Comparison of ENCODE assay signal across 24 cellular contexts in genomic region chr11:13357232-13357631, GRCh38.
DNase-seq lines count a peak whose midpoint lies in the region; ATAC-seq, FAIRE-seq and TF ChIP-seq lines count a peak whose summit lies in the region.
"Had no signal": no experiment of that assay in that cellular context is flagged by ENCODE, and none has a peak within 500 bp of the region (broad histone marks: within the 10 kb centered on the region; RNA-seq: fewer than 3 reads in every experiment).

No MANE protein-coding gene starts in this region.

- H3K79me2 ChIP-seq in SK-N-SH (ENCODE audit: insufficient read depth) = no peaks in the 10 kb centered on the region
- no peaks in the 10 kb centered on the region for H3K79me2 ChIP-seq in H1 (ENCODE audit: control insufficient read depth in 1 of 2, insufficient read depth in 2 of 2, low read length in 2 of 2)

- no peak for FAIRE-seq in H1 (lab: Jason Lieb, UNC)
- FAIRE-seq: GM12892, RCC 7860 had no signal

- H3K4me3 ChIP-seq in SK-N-SH (ENCODE audit: low read depth in 2 of 2, low read length in 1 of 2) (no peak overlapping the region), WERI-Rb-1 (ENCODE audit: low read depth, low read length) (no peak overlapping the region), H1 (ENCODE audit: extremely low read depth in 1 of 4, insufficient read depth in 2 of 4, low read depth in 3 of 4, low read length in 4 of 4) (no peak overlapping the region)
- H3K4me3 ChIP-seq: BLaER1, SJCRH30 had no signal

- TF ChIP-seq RAD21 in SK-N-SH (IDR thresholded peaks at IDR 0.05; ENCODE audit: low read length) = no peak
- TF ChIP-seq RAD21 in H1 (IDR thresholded peaks at IDR 0.05 in 1 of 2, conservative IDR thresholded peaks at IDR 0.05 in 1 of 2; ENCODE audit: low read depth in 2 of 2, low read length in 2 of 2) = peak; percentile 49 to 51

- H3K9me2 ChIP-seq in SK-N-SH = no peaks in the 10 kb centered on the region

- H3K9ac ChIP-seq in SK-N-SH (no peak overlapping the region), H1 (replicated peaks in 1 of 4; ENCODE audit: extremely low read depth in 1 of 4, low read depth in 3 of 4, low read length in 3 of 4) (no peak overlapping the region)
- H3K9ac ChIP-seq: BLaER1 had no signal

- 100% methylated on average over 6 of the region's 9 CpGs for WGBS in SK-N-SH (ENCODE audit: low lambda C conversion rate)
- 80% methylated on average over 9 of the region's 9 CpGs; no CpG with 5 or more reads in 1 of the 2 experiments for WGBS in H1 (ENCODE audit: extremely low coverage in 1 of 2, insufficient coverage in 1 of 2, insufficient read length in 1 of 2, insufficient replicate concordance in 2 of 2, low coverage in 1 of 2, low lambda C conversion rate in 2 of 2, missing lambda C conversion rate in 1 of 2), 2 experiments

- no peak overlapping the region for H2BK12ac ChIP-seq in H1 (ENCODE audit: low read depth, low read length)

- H2BK15ac ChIP-seq in H1 (ENCODE audit: low read length) = no peak overlapping the region

- DNase-seq in SK-N-SH (no peak), WERI-Rb-1 (no peak), H1 (ENCODE audit: low read depth in 1 of 2, low spot score in 2 of 2) (peak in 1 of 2 experiments; percentile 64)
- DNase-seq in stimulated activated CD4-positive, alpha-beta T cell treated with anti-CD3 and anti-CD28 coated beads, Interleukin-12 subunit alpha, Interleukin-12 subunit beta, amount 100 ng/mL, for 4 hours = no peak
- no peak for DNase-seq in activated T-cell treated with anti-CD3 and anti-CD28 coated beads, Interleukin-2, amount 50 U/mL, for 1 hour
- DNase-seq: ACHN; Caco-2; CD4-positive, alpha-beta memory T cell; HCEC 1CT; IMR-90; NCI-H1105; NCI-H2081; NCI-H2171 treated with DMSO at 0.1 percent for 48 hours; NCI-H524 treated with DMSO at 0.1 percent for 48 hours; NCI-H82; OCI-M1; SJCRH30 had no signal

- H3K79me1 ChIP-seq in H1 (ENCODE audit: low read depth, low read length) = no peaks in the 10 kb centered on the region

- H3K27me3 ChIP-seq in SK-N-SH (ENCODE audit: insufficient read depth) (no peaks in the 10 kb centered on the region), WERI-Rb-1 (ENCODE audit: insufficient read depth, low read depth, severe bottlenecking) (no peaks in the 10 kb centered on the region), H1 (replicated peaks in 1 of 4; ENCODE audit: control insufficient read depth in 3 of 4, extremely low read depth in 1 of 4, insufficient read depth in 3 of 4, low read length in 3 of 4) (no peaks in the 10 kb centered on the region)
- H3K27me3 ChIP-seq: BLaER1, SJCRH30 had no signal

- H2AK5ac ChIP-seq in H1 (ENCODE audit: low read depth, low read length) = no peak overlapping the region

- H4K5ac ChIP-seq in H1 (ENCODE audit: insufficient read length, low read depth, low read length) = no peak overlapping the region

- H3K14ac ChIP-seq in H1 (ENCODE audit: insufficient read length) = no peak overlapping the region

- H3K9me3 ChIP-seq in SK-N-SH (no peaks in the 10 kb centered on the region), WERI-Rb-1 (ENCODE audit: severe bottlenecking) (no peaks in the 10 kb centered on the region), H1 (ENCODE audit: insufficient read depth in 2 of 2, low read depth in 1 of 2, low read length in 1 of 2) (no peaks in the 10 kb centered on the region)
- H3K9me3 ChIP-seq: BLaER1, Caco-2, SJCRH30 had no signal

- H2BK20ac ChIP-seq in H1 (ENCODE audit: low read length) = no peak overlapping the region

- H4K20me1 ChIP-seq in SK-N-SH (ENCODE audit: insufficient read depth) (no peaks in the 10 kb centered on the region), H1 (replicated peaks in 1 of 2; ENCODE audit: control insufficient read depth in 1 of 2, insufficient read depth in 2 of 2, low read length in 2 of 2) (no peaks in the 10 kb centered on the region)

- peaks cover 20 to 23% of the 10 kb centered on the region in 2 experiments for H3K36me3 ChIP-seq in SK-N-SH (replicated peaks in 1 of 2; ENCODE audit: control insufficient read depth in 1 of 2, insufficient read depth in 2 of 2, low read length in 1 of 2)
- peaks cover 21% of the 10 kb centered on the region for H3K36me3 ChIP-seq in WERI-Rb-1
- H3K36me3 ChIP-seq in H1 (ENCODE audit: control insufficient read depth in 2 of 4, insufficient read depth in 4 of 4, low read length in 3 of 4) = no peaks in the 10 kb centered on the region
- H3K36me3 ChIP-seq: SJCRH30 had no signal

- H2AFZ ChIP-seq in SK-N-SH (ENCODE audit: low read depth) (no peak overlapping the region), H1 (ENCODE audit: low read length) (no peak overlapping the region)

- no peak for ATAC-seq in SK-N-SH treated with all-trans-retinoic acid at 6 μM for 48 hours
- ATAC-seq in HG02623 (IDR thresholded peaks at IDR 0.05; ENCODE audit: unreplicated experiment) = no peak

- TF ChIP-seq EP300 in SK-N-SH (IDR thresholded peaks at IDR 0.05; ENCODE audit: borderline replicate concordance in 1 of 2, low read depth in 1 of 2, low read length in 1 of 2) (no peak), H1 (IDR thresholded peaks at IDR 0.05; ENCODE audit: borderline replicate concordance in 1 of 2, low read depth in 2 of 2, low read length in 2 of 2) (no peak)

- POLR2A ChIA-PET in SK-N-SH (lab: Yijun Ruan, JAX) (no interaction called here), H1 (lab: Charles Lee; ENCODE audit: partially characterized antibody) (interaction anchor here (1.1 kb wide), 1 partner anchor 147 kb away, joined by 3 read pairs; no protein-coding TSS in a partner anchor)

- TF ChIP-seq CTCF in SK-N-SH (IDR thresholded peaks at IDR 0.05) (0 out of 2 replicates have a peak, but pooled peaks have one; percentile 11), WERI-Rb-1 (IDR thresholded peaks at IDR 0.05; ENCODE audit: low read depth, low read length) (0 out of 2 replicates have a peak, but pooled peaks have one; percentile 9), H1 (IDR thresholded peaks at IDR 0.05; ENCODE audit: control extremely low read depth in 1 of 3, insufficient read depth in 1 of 3, low read depth in 1 of 3, low read length in 3 of 3) (peak; percentile 49 to 66 (median 50); a peak in 3 of 4 replicates)

- no peak overlapping the region for H4K8ac ChIP-seq in H1 (ENCODE audit: extremely low read depth, insufficient read depth, low read length)

- H3K56ac ChIP-seq in H1 (replicated peaks; ENCODE audit: insufficient read length, low read depth, low read length) = no peak overlapping the region

- H3K4me2 ChIP-seq in SK-N-SH (no peak overlapping the region), H1 (ENCODE audit: insufficient read depth in 1 of 2, low read depth in 2 of 2, low read length in 2 of 2) (no peak overlapping the region)
- H3K4me2 ChIP-seq: BLaER1 had no signal

- H3K27ac ChIP-seq in SK-N-SH (ENCODE audit: low read depth in 2 of 2, low read length in 1 of 2) = no peak overlapping the region
- no peak overlapping the region for H3K27ac ChIP-seq in WERI-Rb-1
- no peak overlapping the region for H3K27ac ChIP-seq in H1 (ENCODE audit: low read depth, low read length)
- peak overlapping the region; percentile 77 for H3K27ac ChIP-seq in temporal lobe (ENCODE audit: low read depth, low read length)
- H3K27ac ChIP-seq: 22Rv1, BLaER1, SJCRH30 had no signal

- peaks cover 13% of the 10 kb centered on the region for H3F3A ChIP-seq in SK-N-SH (replicated peaks; ENCODE audit: insufficient read depth)

- H3K23me2 ChIP-seq in H1 (ENCODE audit: low read depth, low read length) = no peaks in the 10 kb centered on the region

- no peak overlapping the region for H4K91ac ChIP-seq in H1 (replicated peaks; ENCODE audit: insufficient read length, low read length)

- no peak for TF ChIP-seq POLR2A in H1 (IDR thresholded peaks at IDR 0.05; ENCODE audit: control extremely low read depth in 1 of 2, low read depth in 2 of 2, low read length in 2 of 2)

- no peak overlapping the region for H3K23ac ChIP-seq in H1 (ENCODE audit: insufficient read length)

- H3K18ac ChIP-seq in H1 (ENCODE audit: extremely low read depth, low read length) = no peak overlapping the region

- 0 out of 2 replicates have a peak overlapping the region, but pooled peaks have one; percentile 45 for H2BK5ac ChIP-seq in H1 (ENCODE audit: low read depth, low read length)

- no peak overlapping the region for H3K4ac ChIP-seq in H1 (replicated peaks; ENCODE audit: insufficient read length, low read depth, low read length)

- H2BK120ac ChIP-seq in H1 (replicated peaks; ENCODE audit: low read depth, low read length) = no peak overlapping the region

- CTCF ChIA-PET in SK-N-SH (lab: Yijun Ruan, JAX) = interaction anchor here (1.5 kb wide), 1 partner anchor 21 kb away, joined by 3 read pairs; no protein-coding TSS in a partner anchor
- CTCF ChIA-PET in H1 (lab: Charles Lee; ENCODE audit: partially characterized antibody) = interaction anchor here (0.6 to 14.6 kb wide), 10 partner anchors 9 to 165 kb away, joined by 3 to 129 read pairs (median 3); no protein-coding TSS in a partner anchor

- H3K4me1 ChIP-seq in SK-N-SH (ENCODE audit: control insufficient read depth in 1 of 2, insufficient read depth in 2 of 2, low read depth in 1 of 2, low read length in 1 of 2) = no peaks in the 10 kb centered on the region; a peak in 1 of 4 replicates
- H3K4me1 ChIP-seq in H1 (replicated peaks in 1 of 4; ENCODE audit: control insufficient read depth in 3 of 4, insufficient read depth in 4 of 4, low read length in 3 of 4) = peaks cover 0 to 4% (median 0%) of the 10 kb centered on the region in 4 experiments; a peak in 2 of 7 replicates
- H3K4me1 ChIP-seq: BLaER1, SJCRH30 had no signal

TF ChIP-seq in SK-N-SH, 30 proteins besides CTCF, POLR2A, EP300 and RAD21 (continues in another document):
- TF ChIP-seq GABPA (IDR thresholded peaks at IDR 0.05; ENCODE audit: low read depth) (no peak), RFX5 (IDR thresholded peaks at IDR 0.05; ENCODE audit: low read length) (no peak), FOXM1 (IDR thresholded peaks at IDR 0.05; ENCODE audit: low read depth) (no peak), YY1 (IDR thresholded peaks at IDR 0.05; ENCODE audit: low read depth) (no peak), SMC3 (IDR thresholded peaks at IDR 0.05; ENCODE audit: low read depth, low read length) (no peak), ELF1 (IDR thresholded peaks at IDR 0.05) (no peak)

TF ChIP-seq in SK-N-SH treated with all-trans-retinoic acid at 6 μM for 48 hours, 23 proteins besides CTCF, POLR2A, EP300 and RAD21 (continues in another document):
- TF ChIP-seq BACH2 (CRISPR knock-in tag; IDR thresholded peaks at IDR 0.05; ENCODE audit: borderline replicate concordance) = no peak
- no peak for TF ChIP-seq TCF4 (CRISPR knock-in tag; IDR thresholded peaks at IDR 0.05; ENCODE audit: borderline replicate concordance)
- no peak for TF ChIP-seq ESRRG (CRISPR knock-in tag; IDR thresholded peaks at IDR 0.05)
- TF ChIP-seq CSDC2 (CRISPR knock-in tag; IDR thresholded peaks at IDR 0.05) = no peak
- no peak for TF ChIP-seq ISL1 (CRISPR knock-in tag; IDR thresholded peaks at IDR 0.05)
- TF ChIP-seq ZFP30 (CRISPR knock-in tag; IDR thresholded peaks at IDR 0.05) = no peak

TF ChIP-seq in H1, 55 proteins besides CTCF, POLR2A, EP300 and RAD21 (continues in another document):
- TF ChIP-seq JUND (IDR thresholded peaks at IDR 0.05; ENCODE audit: low read length) (no peak), KDM1A (IDR thresholded peaks at IDR 0.05; ENCODE audit: borderline replicate concordance, low read length) (no peak), SIN3A (conservative IDR thresholded peaks at IDR 0.05 in 1 of 2, IDR thresholded peaks at IDR 0.05 in 1 of 2; ENCODE audit: low read depth in 1 of 2, low read length in 2 of 2) (no peak)

Comparison
In these comparisons a context has a peak if more than half of its experiments do, and no peak if none do; other contexts are left out.
1. Of the 17 proteins assayed by ChIP-seq in both H1 and SK-N-SH: peak only in H1: RAD21; only in SK-N-SH: none; in both: CTCF; in neither: 15.